Comparison of ENCODE assay signal across 2 cellular contexts in genomic region chr18:22585821-22586220, GRCh38.
TF ChIP-seq lines count a peak whose summit lies in the region.

No MANE protein-coding gene starts in this region.

TF ChIP-seq in liver, 16 proteins besides CTCF, POLR2A, EP300 and RAD21:
- no peak for TF ChIP-seq REST (IDR thresholded peaks at IDR 0.05)
- peak in 1 of 2 donors; percentile 15 for TF ChIP-seq RXRA (IDR thresholded peaks at IDR 0.05)
- no peak for TF ChIP-seq YY1 (IDR thresholded peaks at IDR 0.05)

TF ChIP-seq in HepG2, 621 proteins besides CTCF, POLR2A, EP300 and RAD21 (continued from another document):
- TF ChIP-seq ETV5 (CRISPR knock-in tag; IDR thresholded peaks at IDR 0.05; ENCODE audit: borderline replicate concordance) = no peak
